30 cellular contexts compared by ENCODE assay signal in genomic region chr3:137134431-137134830, GRCh38.
"Had no signal": no experiment of that assay in that cellular context is flagged by ENCODE, and none has a peak within 500 bp of the region (broad histone marks: within the 10 kb centered on the region; RNA-seq: fewer than 3 reads in every experiment).

No MANE protein-coding gene starts in this region.

- H3K27ac Mint-ChIP-seq: activated B cell treated with CpG ODN at 0.5 μM for 24 hours; activated CD8-positive, alpha-beta T cell treated with anti-CD3 and anti-CD28 coated beads for 36 hours; activated naive CD8-positive, alpha-beta T cell; activated T-helper 17 cell treated with anti-CD3 and anti-CD28 coated beads, Interleukin-2, amount 50 U/mL, for 72 hours; effector memory CD8-positive, alpha-beta T cell; T-helper 17 cell; T-helper 2 cell treated with Interferon-gamma antibody and Interleukin-4, amounts not matched to agents 5 μg/mL and 100 μg/mL, for 36 hours had no signal

- H3K4me1 Mint-ChIP-seq: activated B cell treated with CpG ODN at 0.5 μM for 24 hours; activated T-helper 17 cell treated with anti-CD3 and anti-CD28 coated beads, Interleukin-2, amount 50 U/mL, for 72 hours; central memory CD8-positive, alpha-beta T cell had no signal

- DNase-seq: activated B cell treated with CpG ODN at 0.5 μM for 24 hours; activated CD4-positive, alpha-beta T cell treated with anti-CD3 and anti-CD28 coated beads for 48 hours; activated CD4-positive, alpha-beta T cell treated with anti-CD3 and anti-CD28 coated beads, Interleukin-2, amount 50 U/mL, for 1 hour; activated CD4-positive, alpha-beta T cell treated with anti-CD3 and anti-CD28 coated beads, Interleukin-2, amount 50 U/mL, for 48 hours; activated CD8-positive, alpha-beta memory T cell treated with anti-CD3 and anti-CD28 coated beads for 24 hours; activated CD8-positive, alpha-beta T cell treated with anti-CD3 and anti-CD28 coated beads for 36 hours; activated effector memory CD4-positive, alpha-beta T cell treated with Interleukin-2 at 50 U/mL for 16 hours; activated gamma-delta T cell treated with Interleukin-2 at 50 U/mL for 16 hours; activated naive CD4-positive, alpha-beta T cell treated with anti-CD3 and anti-CD28 coated beads, Interleukin-2, amount 50 U/mL, for 16 hours; activated naive CD4-positive, alpha-beta T cell treated with Interleukin-2 at 50 U/mL for 16 hours; activated T-cell treated with anti-CD3 and anti-CD28 coated beads, Interleukin-2, amount 50 U/mL, for 4 hours; amniotic stem cell; anterior cingulate cortex; brain microvascular endothelial cell; cortex of kidney; dermis blood vessel endothelial cell; effector CD4-positive, alpha-beta T cell; effector memory CD8-positive, alpha-beta T cell; esophagus squamous epithelium; foreskin melanocyte; head of caudate nucleus; T-helper 17 cell; T1000; WERI-Rb-1 had no signal

- H3K27me3 Mint-ChIP-seq: activated CD8-positive, alpha-beta T cell treated with anti-CD3 and anti-CD28 coated beads for 36 hours had no signal

- H3K4me3 ChIP-seq: esophagus squamous epithelium, gastroesophageal sphincter had no signal

- H3K27me3 ChIP-seq: brain microvascular endothelial cell, esophagus squamous epithelium, gastroesophageal sphincter had no signal

- H3K36me3 Mint-ChIP-seq: activated naive CD8-positive, alpha-beta T cell had no signal

- H3K27ac ChIP-seq: brain microvascular endothelial cell, epithelial cell of prostate, esophagus squamous epithelium, gastroesophageal sphincter, WERI-Rb-1 had no signal

- H3K4me3 Mint-ChIP-seq: activated B cell treated with CpG ODN at 0.5 μM for 24 hours; activated CD8-positive, alpha-beta T cell treated with anti-CD3 and anti-CD28 coated beads for 36 hours; activated naive CD8-positive, alpha-beta T cell; activated T-cell treated with anti-CD3 and anti-CD28 coated beads, Interleukin-2, amount 50 U/mL, for 4 hours; activated T-helper 17 cell treated with anti-CD3 and anti-CD28 coated beads, Interleukin-2, amount 50 U/mL, for 72 hours; central memory CD8-positive, alpha-beta T cell; effector memory CD8-positive, alpha-beta T cell; T-helper 17 cell; T-helper 2 cell treated with Interferon-gamma antibody and Interleukin-4, amounts not matched to agents 5 μg/mL and 100 μg/mL, for 36 hours had no signal

- H3K36me3 ChIP-seq: brain microvascular endothelial cell, esophagus squamous epithelium, gastroesophageal sphincter, WERI-Rb-1 had no signal

- H3K9me3 ChIP-seq: esophagus squamous epithelium, gastroesophageal sphincter had no signal

- H3K4me1 ChIP-seq: esophagus squamous epithelium, gastroesophageal sphincter had no signal

- H3K9me3 Mint-ChIP-seq: activated CD8-positive, alpha-beta T cell treated with anti-CD3 and anti-CD28 coated beads for 36 hours; activated T-cell treated with anti-CD3 and anti-CD28 coated beads, Interleukin-2, amount 50 U/mL, for 4 hours; activated T-helper 17 cell treated with anti-CD3 and anti-CD28 coated beads, Interleukin-2, amount 50 U/mL, for 72 hours; central memory CD8-positive, alpha-beta T cell; T-helper 2 cell treated with Interferon-gamma antibody and Interleukin-4, amounts not matched to agents 5 μg/mL and 100 μg/mL, for 36 hours had no signal
